Comparison of ENCODE assay signal across 37 cellular contexts in genomic region chr7:64266341-64266919, GRCh38. TPM values are rescaled to one million over a fixed set of nuclear protein-coding genes. Genes with fewer than 3 reads are reported as not detected.
"Had no signal": no experiment of that assay in that cellular context is flagged by ENCODE, and none has a peak within 500 bp of the region (broad histone marks: within the 10 kb centered on the region; RNA-seq: fewer than 3 reads in every experiment).

No MANE protein-coding gene starts in this region.

- H3K36me3 ChIP-seq: adrenal gland, brain microvascular endothelial cell, breast epithelium had no signal

- H3K27me3 ChIP-seq: adrenal gland, body of pancreas, brain microvascular endothelial cell, breast epithelium had no signal

- H3K4me1 ChIP-seq: adrenal gland, body of pancreas, breast epithelium had no signal

- ATAC-seq: activated CD8-positive, alpha-beta T cell treated with anti-CD3 and anti-CD28 coated beads for 36 hours; activated naive CD4-positive, alpha-beta T cell treated with anti-CD3 and anti-CD28 coated beads, Interleukin-2, amount 50 U/mL, for 72 hours; activated T-cell treated with anti-CD3 and anti-CD28 coated beads, Interleukin-2, amount 50 U/mL, for 4 hours; activated T-cell treated with anti-CD3 and anti-CD28 coated beads, Interleukin-2, amount 50 U/mL, for 72 hours; activated T-helper 17 cell treated with anti-CD3 and anti-CD28 coated beads, Interleukin-2, amount 50 U/mL, for 72 hours; body of pancreas had no signal

- H3K27ac ChIP-seq: adrenal gland, body of pancreas, brain microvascular endothelial cell, breast epithelium had no signal

- FAIRE-seq: astrocyte, colon, TTC549 had no signal

- DNase-seq: activated B cell treated with CpG ODN at 0.5 μM for 24 hours; activated CD4-positive, alpha-beta memory T cell treated with anti-CD3 and anti-CD28 coated beads for 36 hours; activated CD4-positive, alpha-beta T cell treated with anti-CD3 and anti-CD28 coated beads for 4 hours; activated CD4-positive, alpha-beta T cell treated with anti-CD3 and anti-CD28 coated beads, Interleukin-2, amount 10 ng/mL, durations not matched to agents 24 days and 14 days; activated CD4-positive, alpha-beta T cell treated with anti-CD3 and anti-CD28 coated beads, Interleukin-2, amount 50 U/mL, for 1 hour; activated CD4-positive, alpha-beta T cell treated with anti-CD3 and anti-CD28 coated beads, Interleukin-2, amount 50 U/mL, for 4 hours; activated CD4-positive, CD25-positive, alpha-beta regulatory T cell treated with anti-CD3 and anti-CD28 coated beads, Interleukin-2, amount 50 U/mL, for 72 hours; activated CD8-positive, alpha-beta memory T cell treated with anti-CD3 and anti-CD28 coated beads, Interleukin-2, amount 50 U/mL, for 4 hours; activated CD8-positive, alpha-beta T cell treated with anti-CD3 and anti-CD28 coated beads for 36 hours; activated effector memory CD4-positive, alpha-beta T cell treated with anti-CD3 and anti-CD28 coated beads, Interleukin-2, amount 50 U/mL, for 16 hours; activated gamma-delta T cell treated with Interleukin-2 at 50 U/mL for 16 hours; activated naive CD4-positive, alpha-beta T cell; activated naive CD4-positive, alpha-beta T cell treated with anti-CD3 and anti-CD28 coated beads for 36 hours; activated naive CD8-positive, alpha-beta T cell treated with anti-CD3 and anti-CD28 coated beads for 36 hours; activated T-cell treated with anti-CD3 and anti-CD28 coated beads for 4 hours; activated T-cell treated with anti-CD3 and anti-CD28 coated beads, Interleukin-2, amount 50 U/mL, for 1 hour; activated T-cell treated with anti-CD3 and anti-CD28 coated beads, Interleukin-2, amount 50 U/mL, for 4 hours; activated T-cell treated with anti-CD3 and anti-CD28 coated beads, Interleukin-2, amount 50 U/mL, for 72 hours; adrenal gland; amniotic stem cell; aorta; body of pancreas; brain microvascular endothelial cell; central memory CD4-positive, alpha-beta T cell; T-helper 1 cell; T-helper 2 cell; T-helper 9 cell had no signal

- H3K4me3 ChIP-seq: adrenal gland, body of pancreas, breast epithelium had no signal

RNA-seq across cellular contexts. Expression of gene ZNF679, which starts 38.2 kb away (rescaled TPM):
- total RNA-seq: activated B cell treated with CpG ODN at 0.5 μM for 24 hours; activated CD4-positive, alpha-beta memory T cell treated with anti-CD3 and anti-CD28 coated beads for 36 hours; activated CD4-positive, alpha-beta T cell treated with anti-CD3 and anti-CD28 coated beads, Interleukin-2, amount 10 ng/mL, durations not matched to agents 24 days and 14 days; activated CD8-positive, alpha-beta memory T cell treated with anti-CD3 and anti-CD28 coated beads for 36 hours; activated CD8-positive, alpha-beta T cell treated with anti-CD3 and anti-CD28 coated beads for 36 hours; activated naive CD4-positive, alpha-beta T cell treated with anti-CD3 and anti-CD28 coated beads for 36 hours; activated naive CD4-positive, alpha-beta T cell treated with anti-CD3 and anti-CD28 coated beads, Interleukin-2, amount 50 U/mL, for 72 hours; activated naive CD8-positive, alpha-beta T cell treated with anti-CD3 and anti-CD28 coated beads for 36 hours; activated T-cell treated with anti-CD3 and anti-CD28 coated beads, Interleukin-2, amount 50 U/mL, for 4 hours; activated T-cell treated with anti-CD3 and anti-CD28 coated beads, Interleukin-2, amount 50 U/mL, for 72 hours; activated T-helper 1 cell treated with anti-CD3 and anti-CD28 coated beads, Interleukin-12 subunit alpha, Interleukin-12 subunit beta, Interleukin-2, Interleukin-4 antibody, amounts not matched to agents 30 ng/mL and 10 ng/mL and 1 ng/mL, durations not matched to agents 14 hours and 24 hours and 36 hours; activated T-helper 17 cell treated with anti-CD3 and anti-CD28 coated beads, Interleukin-2, amount 50 U/mL, for 72 hours; adrenal gland; aorta; astrocyte; body of pancreas; breast epithelium; cardiac septum; cerebellum had no signal
- polyA plus RNA-seq: adrenal gland, aorta had no signal

RNA-seq across cellular contexts. Expression of gene ZNF735, which starts 59.4 kb away (rescaled TPM):
- total RNA-seq: activated B cell treated with CpG ODN at 0.5 μM for 24 hours; activated CD4-positive, alpha-beta memory T cell treated with anti-CD3 and anti-CD28 coated beads for 36 hours; activated CD4-positive, alpha-beta T cell treated with anti-CD3 and anti-CD28 coated beads, Interleukin-2, amount 10 ng/mL, durations not matched to agents 24 days and 14 days; activated CD8-positive, alpha-beta memory T cell treated with anti-CD3 and anti-CD28 coated beads for 36 hours; activated CD8-positive, alpha-beta T cell treated with anti-CD3 and anti-CD28 coated beads for 36 hours; activated naive CD4-positive, alpha-beta T cell treated with anti-CD3 and anti-CD28 coated beads for 36 hours; activated naive CD4-positive, alpha-beta T cell treated with anti-CD3 and anti-CD28 coated beads, Interleukin-2, amount 50 U/mL, for 72 hours; activated naive CD8-positive, alpha-beta T cell treated with anti-CD3 and anti-CD28 coated beads for 36 hours; activated T-cell treated with anti-CD3 and anti-CD28 coated beads, Interleukin-2, amount 50 U/mL, for 4 hours; activated T-cell treated with anti-CD3 and anti-CD28 coated beads, Interleukin-2, amount 50 U/mL, for 72 hours; activated T-helper 1 cell treated with anti-CD3 and anti-CD28 coated beads, Interleukin-12 subunit alpha, Interleukin-12 subunit beta, Interleukin-2, Interleukin-4 antibody, amounts not matched to agents 30 ng/mL and 10 ng/mL and 1 ng/mL, durations not matched to agents 14 hours and 24 hours and 36 hours; activated T-helper 17 cell treated with anti-CD3 and anti-CD28 coated beads, Interleukin-2, amount 50 U/mL, for 72 hours; adrenal gland; aorta; astrocyte; body of pancreas; breast epithelium; cardiac septum; cerebellum had no signal
- polyA plus RNA-seq: adrenal gland, aorta had no signal
